ENCODE assay signal across 23 cellular contexts in genomic region chr2:176291335-176291734, GRCh38. TPM values are rescaled to one million over a fixed set of nuclear protein-coding genes. Genes with fewer than 3 reads are reported as not detected.
A peak's percentile ranks its signal among the peaks of the same experiment; 100 is the strongest.
DNase-seq lines count a peak whose midpoint lies in the region; ATAC-seq and TF ChIP-seq lines count a peak whose summit lies in the region.
"Had no signal": no experiment of that assay in that cellular context is flagged by ENCODE, and none has a peak within 500 bp of the region (broad histone marks: within the 10 kb centered on the region; RNA-seq: fewer than 3 reads in every experiment).

No MANE protein-coding gene starts in this region.

- H2BK5ac ChIP-seq in neuronal stem cell (ENCODE audit: low read length) = no peak overlapping the region

- peaks cover 7% of the 10 kb centered on the region for H3K36me3 Mint-ChIP-seq in activated naive CD8-positive, alpha-beta T cell treated with anti-CD3 and anti-CD28 coated beads, Interleukin-2, amount 10 ng/mL, durations not matched to agents 7 days and 5 days
- peaks cover 12% of the 10 kb centered on the region for H3K36me3 Mint-ChIP-seq in activated naive CD8-positive, alpha-beta T cell treated with anti-CD3 and anti-CD28 coated beads, Interleukin-2, amount 50 U/mL, for 24 hours (ENCODE audit: low read depth)
- H3K36me3 Mint-ChIP-seq in nephron progenitor cell (ENCODE audit: low read depth) = peaks cover 16% of the 10 kb centered on the region

- no peaks in the 10 kb centered on the region for H3K36me3 ChIP-seq in PC-3 (ENCODE audit: low read depth, low read length)
- no peaks in the 10 kb centered on the region for H3K36me3 ChIP-seq in neuronal stem cell (replicated peaks in 1 of 2; ENCODE audit: control insufficient read depth in 2 of 2, insufficient read depth in 2 of 2, low read length in 2 of 2)
- H3K36me3 ChIP-seq: gastrocnemius medialis, prostate gland, sigmoid colon had no signal

- TF ChIP-seq CTCF in PC-3 (conservative IDR thresholded peaks at IDR 0.05; ENCODE audit: low read depth, low read length) (no peak), nephron progenitor cell (IDR thresholded peaks at IDR 0.05) (no peak)

- H2BK12ac ChIP-seq in neuronal stem cell (ENCODE audit: low read length) = no peak overlapping the region

- no peak overlapping the region for H3K14ac ChIP-seq in neuronal stem cell (ENCODE audit: low read length)

- H3K9me3 ChIP-seq in PC-3 (ENCODE audit: low read length) = no peaks in the 10 kb centered on the region
- no peaks in the 10 kb centered on the region for H3K9me3 ChIP-seq in neuronal stem cell (replicated peaks in 1 of 2; ENCODE audit: control insufficient read depth in 2 of 2, insufficient read depth in 1 of 2, low read depth in 1 of 2, low read length in 2 of 2)
- H3K9me3 ChIP-seq: gastrocnemius medialis, prostate gland, sigmoid colon, testis had no signal

- CTCF ChIA-PET in PC-3 (lab: Charles Lee) = no interaction called here

- H2BK120ac ChIP-seq in neuronal stem cell (ENCODE audit: low read depth, low read length) = no peak overlapping the region

- H3F3A ChIP-seq in PC-3 (ENCODE audit: low read length, unreplicated experiment) = no peaks in the 10 kb centered on the region

- peak overlapping the region; percentile 26 for H3K4me3 Mint-ChIP-seq in activated naive CD8-positive, alpha-beta T cell treated with anti-CD3 and anti-CD28 coated beads, Interleukin-2, amount 10 ng/mL, durations not matched to agents 7 days and 5 days
- no peak overlapping the region for H3K4me3 Mint-ChIP-seq in activated naive CD8-positive, alpha-beta T cell treated with anti-CD3 and anti-CD28 coated beads, Interleukin-2, amount 50 U/mL, for 24 hours
- H3K4me3 Mint-ChIP-seq in nephron progenitor cell = no peak overlapping the region
- H3K4me3 Mint-ChIP-seq: HFFc6; stimulated activated naive B cell treated with anti-CD40 and anti-IgM and Interleukin-4, amounts not matched to agents 10 μg/mL and 1 μg/mL and 100 μg/mL, for 72 hours had no signal

- H3K4me3 ChIP-seq in PC-3 (ENCODE audit: low read length) (no peak overlapping the region), neuronal stem cell (ENCODE audit: low read length in 2 of 2) (no peak overlapping the region)
- H3K4me3 ChIP-seq: gastrocnemius medialis, hepatocyte, prostate gland, sigmoid colon, testis had no signal

- no peak for DNase-seq in activated naive CD8-positive, alpha-beta T cell treated with anti-CD3 and anti-CD28 coated beads, Interleukin-2, amount 10 ng/mL, durations not matched to agents 7 days and 5 days
- no peak for DNase-seq in activated naive CD8-positive, alpha-beta T cell treated with anti-CD3 and anti-CD28 coated beads, Interleukin-2, amount 50 U/mL, for 24 hours
- DNase-seq in PC-3 (no peak), nephron progenitor cell (no peak), neuronal stem cell (ENCODE audit: low spot score) (no peak), SIG-M5 (lab: John Stamatoyannopoulos, UW) (no peak)
- DNase-seq: activated CD4-positive, alpha-beta T cell treated with anti-CD3 and anti-CD28 coated beads, Interleukin-2, amount 50 U/mL, for 1 hour; central memory CD4-positive, alpha-beta T cell; dermis blood vessel endothelial cell; gastrocnemius medialis; HFFc6; KG1; left colon; NCI-H1436; NCI-H2107; sigmoid colon; stimulated activated naive B cell treated with anti-CD40 and anti-IgM and Interleukin-4, amounts not matched to agents 10 μg/mL and 1 μg/mL and 100 μg/mL, for 72 hours had no signal

- no peak overlapping the region for H2AFZ ChIP-seq in PC-3 (ENCODE audit: low read length)
- no peak overlapping the region for H2AFZ ChIP-seq in neuronal stem cell (ENCODE audit: low read length)
- H2AFZ ChIP-seq: hepatocyte had no signal

- intact Hi-C loops in PC-3 (cut with micrococcal nuclease) = loop anchor here (10.0 kb wide), 2 partner anchors 263 to 343 kb away; no protein-coding TSS in a partner anchor

- no peaks in the 10 kb centered on the region for H3K27me3 ChIP-seq in PC-3 (ENCODE audit: low read length)
- H3K27me3 ChIP-seq in neuronal stem cell (ENCODE audit: control insufficient read depth in 3 of 3, insufficient read depth in 3 of 3, low read depth in 1 of 3, low read length in 3 of 3) = no peaks in the 10 kb centered on the region
- H3K27me3 ChIP-seq: gastrocnemius medialis, hepatocyte, sigmoid colon, testis had no signal

- no peaks in the 10 kb centered on the region for H3K9me2 ChIP-seq in PC-3 (replicated peaks; ENCODE audit: low read length)

- no peak overlapping the region for H3K18ac ChIP-seq in neuronal stem cell (ENCODE audit: low read length)

- H3K4me1 Mint-ChIP-seq in activated naive CD8-positive, alpha-beta T cell treated with anti-CD3 and anti-CD28 coated beads, Interleukin-2, amount 10 ng/mL, durations not matched to agents 7 days and 5 days = peaks cover 21% of the 10 kb centered on the region
- H3K4me1 Mint-ChIP-seq in activated naive CD8-positive, alpha-beta T cell treated with anti-CD3 and anti-CD28 coated beads, Interleukin-2, amount 50 U/mL, for 24 hours = peaks cover 30% of the 10 kb centered on the region
- H3K4me1 Mint-ChIP-seq in nephron progenitor cell = peaks cover 48% of the 10 kb centered on the region

- H3K4ac ChIP-seq in neuronal stem cell (ENCODE audit: low read length) = no peak overlapping the region

- H3K23ac ChIP-seq in neuronal stem cell (ENCODE audit: low read depth, low read length, poor library complexity) = no peak overlapping the region

- no peak overlapping the region for H3K4me2 ChIP-seq in PC-3 (ENCODE audit: low read length)
- no peak overlapping the region for H3K4me2 ChIP-seq in neuronal stem cell (ENCODE audit: insufficient read depth, low read length, poor library complexity, severe bottlenecking)
- H3K4me2 ChIP-seq: hepatocyte had no signal

- H3K27ac Mint-ChIP-seq in activated naive CD8-positive, alpha-beta T cell treated with anti-CD3 and anti-CD28 coated beads, Interleukin-2, amount 10 ng/mL, durations not matched to agents 7 days and 5 days = peak overlapping the region; percentile 31
- H3K27ac Mint-ChIP-seq in activated naive CD8-positive, alpha-beta T cell treated with anti-CD3 and anti-CD28 coated beads, Interleukin-2, amount 50 U/mL, for 24 hours = no peak overlapping the region
- peak overlapping the region; percentile 86 for H3K27ac Mint-ChIP-seq in nephron progenitor cell
- H3K27ac Mint-ChIP-seq: activated T-helper 2 cell treated with anti-CD3 and anti-CD28 coated beads, Interferon-gamma antibody, Interleukin-2, Interleukin-4, amounts not matched to agents 10 μg/mL and 5 μg/mL and 100 μg/mL, durations not matched to agents 14 hours and 24 hours and 36 hours; HFFc6; stimulated activated naive B cell treated with anti-CD40 and anti-IgM and Interleukin-4, amounts not matched to agents 10 μg/mL and 1 μg/mL and 100 μg/mL, for 72 hours had no signal

- H3K79me1 ChIP-seq in neuronal stem cell (ENCODE audit: low read depth, low read length) = peaks cover 2% of the 10 kb centered on the region

- H2AK5ac ChIP-seq in neuronal stem cell (ENCODE audit: low read depth, low read length) = no peak overlapping the region

- peaks cover 86% of the 10 kb centered on the region for H3K79me2 ChIP-seq in PC-3 (ENCODE audit: low read length)

- peaks cover 6% of the 10 kb centered on the region for H3K9me3 Mint-ChIP-seq in activated naive CD8-positive, alpha-beta T cell treated with anti-CD3 and anti-CD28 coated beads, Interleukin-2, amount 10 ng/mL, durations not matched to agents 7 days and 5 days
- no peaks in the 10 kb centered on the region for H3K9me3 Mint-ChIP-seq in activated naive CD8-positive, alpha-beta T cell treated with anti-CD3 and anti-CD28 coated beads, Interleukin-2, amount 50 U/mL, for 24 hours
- H3K9me3 Mint-ChIP-seq in nephron progenitor cell = no peaks in the 10 kb centered on the region
- H3K9me3 Mint-ChIP-seq: activated T-helper 2 cell treated with anti-CD3 and anti-CD28 coated beads, Interferon-gamma antibody, Interleukin-2, Interleukin-4, amounts not matched to agents 10 μg/mL and 5 μg/mL and 100 μg/mL, durations not matched to agents 14 hours and 24 hours and 36 hours; HFFc6 had no signal

- H2BK15ac ChIP-seq in neuronal stem cell (ENCODE audit: low read length) = no peak overlapping the region

- peaks cover 7% of the 10 kb centered on the region; the same call in 1 of the 2 replicates for H4K20me1 ChIP-seq in PC-3 (ENCODE audit: low read length)

- H4K8ac ChIP-seq in neuronal stem cell (ENCODE audit: low read depth, low read length) = no peak overlapping the region

- ATAC-seq in activated naive CD8-positive, alpha-beta T cell treated with anti-CD3 and anti-CD28 coated beads, Interleukin-2, amount 10 ng/mL, durations not matched to agents 7 days and 5 days (ENCODE audit: low read depth) = no peak
- ATAC-seq in activated naive CD8-positive, alpha-beta T cell treated with anti-CD3 and anti-CD28 coated beads, Interleukin-2, amount 50 U/mL, for 24 hours = no peak
- peak; percentile 12 for ATAC-seq in GM21528 (IDR thresholded peaks at IDR 0.05; ENCODE audit: low FRiP score, unreplicated experiment)
- ATAC-seq in PC-3 = no peak
- ATAC-seq: gastrocnemius medialis had no signal

- WGBS in neuronal stem cell (ENCODE audit: extremely low coverage in 2 of 2, insufficient read length in 2 of 2, insufficient replicate concordance in 1 of 2), 2 donors = no CpG with 5 or more reads among the region's 4 CpGs

- H3K27me3 Mint-ChIP-seq in activated naive CD8-positive, alpha-beta T cell treated with anti-CD3 and anti-CD28 coated beads, Interleukin-2, amount 10 ng/mL, durations not matched to agents 7 days and 5 days = no peaks in the 10 kb centered on the region
- no peaks in the 10 kb centered on the region for H3K27me3 Mint-ChIP-seq in activated naive CD8-positive, alpha-beta T cell treated with anti-CD3 and anti-CD28 coated beads, Interleukin-2, amount 50 U/mL, for 24 hours
- H3K27me3 Mint-ChIP-seq in nephron progenitor cell (ENCODE audit: low read depth, poor library complexity) = peaks cover 4% of the 10 kb centered on the region
- H3K27me3 Mint-ChIP-seq: stimulated activated naive B cell treated with anti-CD40 and anti-IgM and Interleukin-4, amounts not matched to agents 10 μg/mL and 1 μg/mL and 100 μg/mL, for 72 hours had no signal

- H3K9ac ChIP-seq in PC-3 (ENCODE audit: low read length) (no peak overlapping the region), neuronal stem cell (ENCODE audit: low read depth, low read length, poor library complexity) (no peak overlapping the region)

- H3K27ac ChIP-seq in PC-3 (ENCODE audit: low read length) (peak overlapping the region; percentile 14; the same call in 1 of the 2 replicates), neuronal stem cell (replicated peaks; ENCODE audit: low read length) (no peak overlapping the region)
- H3K27ac ChIP-seq: C4-2B, gastrocnemius medialis, hepatocyte, prostate gland, sigmoid colon, testis had no signal

- no TSS peak for BruUV-seq in PC-3 (replicated peaks; lab: Mats Ljungman, UMichigan)

- peaks cover 19% of the 10 kb centered on the region for H3K4me1 ChIP-seq in PC-3 (ENCODE audit: insufficient read depth, low read length)
- no peaks in the 10 kb centered on the region for H3K4me1 ChIP-seq in neuronal stem cell (ENCODE audit: control insufficient read depth in 2 of 2, insufficient read depth in 1 of 2, low read depth in 1 of 2, low read length in 2 of 2)
- H3K4me1 ChIP-seq: prostate gland had no signal

- no peak overlapping the region for H4K91ac ChIP-seq in neuronal stem cell (ENCODE audit: low read depth, low read length, poor library complexity)

- POLR2A ChIA-PET in activated naive CD8-positive, alpha-beta T cell treated with anti-CD3 and anti-CD28 coated beads, Interleukin-2, amount 10 ng/mL, durations not matched to agents 7 days and 5 days (lab: Charles Lee) = no interaction called here
- POLR2A ChIA-PET in PC-3 (lab: Charles Lee; ENCODE audit: unreplicated experiment) = no interaction called here

RNA-seq across cellular contexts. Expression of gene MTX2, which starts 22.1 kb away (rescaled TPM):
- total RNA-seq in activated naive CD8-positive, alpha-beta T cell treated with anti-CD3 and anti-CD28 coated beads, Interleukin-2, amount 10 ng/mL, durations not matched to agents 7 days and 5 days = 10 to 100 TPM; 11.4 to 12.7 TPM
- total RNA-seq in PC-3 (2014; rRNA removed) = 33.3 and 54.5 TPM in 2 replicates
- polyA plus RNA-seq in neuronal stem cell (2013, experiment 1 of 2) = 39.3 TPM
- 40.1 TPM for polyA plus RNA-seq in neuronal stem cell (2013, experiment 2 of 2)
